Comparison of ENCODE assay signal across 19 cellular contexts in genomic region chr15:75007216-75007615, GRCh38.
"Had no signal": no experiment of that assay in that cellular context is flagged by ENCODE, and none has a peak within 500 bp of the region (broad histone marks: within the 10 kb centered on the region; RNA-seq: fewer than 3 reads in every experiment).

No MANE protein-coding gene starts in this region.

- H3K27ac Mint-ChIP-seq: activated CD8-positive, alpha-beta T cell treated with anti-CD3 and anti-CD28 coated beads, Interleukin-2, amount 10 ng/mL, durations not matched to agents 7 days and 5 days; activated T-helper 1 cell treated with anti-CD3 and anti-CD28 coated beads, Interleukin-12 subunit alpha, Interleukin-12 subunit beta, Interleukin-2, Interleukin-4 antibody, amounts not matched to agents 30 ng/mL and 10 ng/mL and 1 ng/mL, durations not matched to agents 14 hours and 24 hours and 36 hours; type B pancreatic cell had no signal

- H3K36me3 ChIP-seq: lower lobe of right lung, right lobe of liver, spleen had no signal

- H3K4me1 ChIP-seq: lower lobe of right lung, psoas muscle, right lobe of liver had no signal

- ATAC-seq: activated CD8-positive, alpha-beta T cell treated with anti-CD3 and anti-CD28 coated beads, Interleukin-2, amount 10 ng/mL, durations not matched to agents 7 days and 5 days; esophagus mucosa; left cardiac atrium; lower lobe of right lung; naive thymus-derived CD4-positive, alpha-beta T cell; psoas muscle; right lobe of liver had no signal

- H3K27ac ChIP-seq: lower lobe of right lung, psoas muscle, right lobe of liver, WERI-Rb-1 had no signal

- H3K4me3 ChIP-seq: lower lobe of right lung, psoas muscle, right lobe of liver, spleen had no signal

- DNase-seq: activated CD4-positive, alpha-beta T cell treated with anti-CD3 and anti-CD28 coated beads for 48 hours; activated CD8-positive, alpha-beta T cell treated with anti-CD3 and anti-CD28 coated beads, Interleukin-2, amount 10 ng/mL, durations not matched to agents 7 days and 5 days; activated naive CD4-positive, alpha-beta T cell; hypothalamus; left cardiac atrium; lower lobe of right lung; naive thymus-derived CD4-positive, alpha-beta T cell; occipital lobe; psoas muscle; right lobe of liver; spleen; stimulated activated CD4-positive, alpha-beta T cell treated with anti-CD3 and anti-CD28 coated beads, Interleukin-1b, Interleukin-23, amount 100 ng/mL, for 48 hours; stimulated activated naive CD4-positive, alpha-beta T cell; substantia nigra; T1000; WERI-Rb-1 had no signal

- H3K36me3 Mint-ChIP-seq: naive thymus-derived CD4-positive, alpha-beta T cell; type B pancreatic cell had no signal

- H3K9me3 Mint-ChIP-seq: activated T-helper 1 cell treated with anti-CD3 and anti-CD28 coated beads, Interleukin-12 subunit alpha, Interleukin-12 subunit beta, Interleukin-2, Interleukin-4 antibody, amounts not matched to agents 30 ng/mL and 10 ng/mL and 1 ng/mL, durations not matched to agents 14 hours and 24 hours and 36 hours; type B pancreatic cell had no signal

- H3K27me3 ChIP-seq: right lobe of liver had no signal

- H3K4me3 Mint-ChIP-seq: activated CD8-positive, alpha-beta T cell treated with anti-CD3 and anti-CD28 coated beads, Interleukin-2, amount 10 ng/mL, durations not matched to agents 7 days and 5 days; activated T-helper 1 cell treated with anti-CD3 and anti-CD28 coated beads, Interleukin-12 subunit alpha, Interleukin-12 subunit beta, Interleukin-2, Interleukin-4 antibody, amounts not matched to agents 30 ng/mL and 10 ng/mL and 1 ng/mL, durations not matched to agents 14 hours and 24 hours and 36 hours; type B pancreatic cell had no signal

- H3K27me3 Mint-ChIP-seq: type B pancreatic cell had no signal

- H3K9me3 ChIP-seq: lower lobe of right lung, psoas muscle, right lobe of liver, spleen had no signal
